ENCODE assay signal across 16 cellular contexts in genomic region chr7:75712517-75713361, GRCh38. TPM values are rescaled to one million over a fixed set of nuclear protein-coding genes. Genes with fewer than 3 reads are reported as not detected.
DNase-seq lines count a peak whose midpoint lies in the region; ATAC-seq and TF ChIP-seq lines count a peak whose summit lies in the region.
"Had no signal": no experiment of that assay in that cellular context is flagged by ENCODE, and none has a peak within 500 bp of the region (broad histone marks: within the 10 kb centered on the region; RNA-seq: fewer than 3 reads in every experiment).

No MANE protein-coding gene starts in this region.

- no peaks in the 10 kb centered on the region for H3K4me1 Mint-ChIP-seq in activated T-helper 17 cell treated with anti-CD3 and anti-CD28 coated beads, Interleukin-2, amount 50 U/mL, for 72 hours
- peaks cover 14 to 26% of the 10 kb centered on the region in 2 donors for H3K4me1 Mint-ChIP-seq in stimulated activated naive B cell treated with anti-CD40 and anti-IgM and Interleukin-4, amounts not matched to agents 10 μg/mL and 1 μg/mL and 100 μg/mL, for 72 hours
- peaks cover 30% of the 10 kb centered on the region for H3K4me1 Mint-ChIP-seq in CD14-positive monocyte

- H3K9me3 Mint-ChIP-seq in activated T-helper 17 cell treated with anti-CD3 and anti-CD28 coated beads, Interleukin-2, amount 50 U/mL, for 72 hours: peaks cover 7% of the 10 kb centered on the region
- peaks cover 7 to 16% of the 10 kb centered on the region in 2 donors for H3K9me3 Mint-ChIP-seq in stimulated activated naive B cell treated with anti-CD40 and anti-IgM and Interleukin-4, amounts not matched to agents 10 μg/mL and 1 μg/mL and 100 μg/mL, for 72 hours
- H3K9me3 Mint-ChIP-seq in CD14-positive monocyte: peaks cover 11 to 29% (median 27%) of the 10 kb centered on the region in 7 donors

- H3K36me3 ChIP-seq in HEK293 (ENCODE audit: control insufficient read depth in 2 of 2, insufficient read depth in 1 of 2, low read length in 2 of 2) (no peaks in the 10 kb centered on the region), left lung (no peaks in the 10 kb centered on the region)
- H3K36me3 ChIP-seq: ovary had no signal

- intact Hi-C loops in left lung (cut with DNase I) (no loop called here), CD14-positive monocyte (cut with micrococcal nuclease) (no loop called here)

- H3K36me3 Mint-ChIP-seq in activated T-helper 17 cell treated with anti-CD3 and anti-CD28 coated beads, Interleukin-2, amount 50 U/mL, for 72 hours (ENCODE audit: low read depth): no peaks in the 10 kb centered on the region
- H3K36me3 Mint-ChIP-seq in stimulated activated naive B cell treated with anti-CD40 and anti-IgM and Interleukin-4, amounts not matched to agents 10 μg/mL and 1 μg/mL and 100 μg/mL, for 72 hours: peaks cover 9 to 16% of the 10 kb centered on the region in 2 donors
- H3K36me3 Mint-ChIP-seq in CD14-positive monocyte: peaks cover 10 to 22% of the 10 kb centered on the region in 2 donors

- H3K4me1 ChIP-seq in HEK293 (ENCODE audit: control insufficient read depth, insufficient read depth, low read length) (no peaks in the 10 kb centered on the region), left lung (peaks cover 20 to 32% of the 10 kb centered on the region in 2 donors)

- no peak overlapping the region for H3K27ac Mint-ChIP-seq in activated T-helper 17 cell treated with anti-CD3 and anti-CD28 coated beads, Interleukin-2, amount 50 U/mL, for 72 hours
- peak overlapping the region; percentile 4 for H3K27ac Mint-ChIP-seq in stimulated activated naive B cell treated with anti-CD40 and anti-IgM and Interleukin-4, amounts not matched to agents 10 μg/mL and 1 μg/mL and 100 μg/mL, for 72 hours
- peak overlapping the region in 1 of 7 donors; percentile 26 for H3K27ac Mint-ChIP-seq in CD14-positive monocyte
- H3K27ac Mint-ChIP-seq: CD4-positive, alpha-beta T cell; stimulated activated memory B cell treated with anti-CD40 and anti-IgM and Interleukin-4, amounts not matched to agents 10 μg/mL and 1 μg/mL and 100 μg/mL, for 72 hours had no signal

- H3K27me3 ChIP-seq in left lung: no peaks in the 10 kb centered on the region
- H3K27me3 ChIP-seq: ovary had no signal

- DNase-seq in left lung: no peak
- no peak for DNase-seq in stimulated activated naive B cell treated with anti-CD40 and anti-IgM and Interleukin-4, amounts not matched to agents 10 μg/mL and 1 μg/mL and 100 μg/mL, for 72 hours
- DNase-seq in NCI-H2196 treated with DMSO at 0.1 percent for 48 hours (lab: John Stamatoyannopoulos, UW; ENCODE audit: unreplicated experiment): no peak
- no peak for DNase-seq in CD14-positive monocyte (ENCODE audit: low spot score)
- DNase-seq: amniotic stem cell; CD4-positive, alpha-beta T cell; NCI-H187; NCI-H774; ovary had no signal

- H3K27ac ChIP-seq in HEK293 (ENCODE audit: extremely low read depth, low read depth, low read length): no peak overlapping the region
- H3K27ac ChIP-seq in left lung: peak overlapping the region; percentile 10 to 88
- H3K27ac ChIP-seq: VCaP had no signal

- H3K9me3 ChIP-seq in HEK293 (ENCODE audit: control insufficient read depth, insufficient read depth, low read depth, low read length) (no peaks in the 10 kb centered on the region), left lung (peaks cover 0 to 22% of the 10 kb centered on the region in 2 donors)
- H3K9me3 ChIP-seq: ovary had no signal

- ATAC-seq in activated T-helper 17 cell treated with anti-CD3 and anti-CD28 coated beads, Interleukin-2, amount 50 U/mL, for 72 hours (replicated peaks): peak; percentile 89
- ATAC-seq in left lung: no peak
- peak in 1 of 2 donors; percentile 14 for ATAC-seq in stimulated activated naive B cell treated with anti-CD40 and anti-IgM and Interleukin-4, amounts not matched to agents 10 μg/mL and 1 μg/mL and 100 μg/mL, for 72 hours (replicated peaks)
- ATAC-seq in GM18907 (IDR thresholded peaks at IDR 0.05; ENCODE audit: unreplicated experiment): no peak
- ATAC-seq: stimulated activated memory B cell treated with anti-CD40 and anti-IgM and Interleukin-4, amounts not matched to agents 10 μg/mL and 1 μg/mL and 100 μg/mL, for 72 hours had no signal

- TF ChIP-seq CTCF in HEK293 (tag by site-specific recombination; IDR thresholded peaks at IDR 0.05) (no peak), left lung (IDR thresholded peaks at IDR 0.05) (no peak), CD14-positive monocyte (IDR thresholded peaks at IDR 0.05) (no peak)

- POLR2A ChIA-PET in HEK293 (lab: Yijun Ruan, JAX): no interaction called here

- CTCF ChIA-PET in HEK293 (lab: Yijun Ruan, JAX): interaction anchor here (0.6 to 1.1 kb wide), 5 partner anchors 8 to 592 kb away, joined by 3 to 5 read pairs (median 3); no protein-coding TSS in a partner anchor

- H3K4me3 ChIP-seq in HEK293 (ENCODE audit: low read depth, low read length): no peak overlapping the region
- H3K4me3 ChIP-seq in left lung: no peak overlapping the region
- H3K4me3 ChIP-seq: ovary had no signal

- H3K27me3 Mint-ChIP-seq in activated T-helper 17 cell treated with anti-CD3 and anti-CD28 coated beads, Interleukin-2, amount 50 U/mL, for 72 hours: no peaks in the 10 kb centered on the region
- H3K27me3 Mint-ChIP-seq in stimulated activated naive B cell treated with anti-CD40 and anti-IgM and Interleukin-4, amounts not matched to agents 10 μg/mL and 1 μg/mL and 100 μg/mL, for 72 hours: no peaks in the 10 kb centered on the region
- peaks cover 0 to 6% (median 0%) of the 10 kb centered on the region in 3 donors for H3K27me3 Mint-ChIP-seq in CD14-positive monocyte (ENCODE audit: low read depth in 3 of 3)
- H3K27me3 Mint-ChIP-seq: CD4-positive, alpha-beta T cell; stimulated activated memory B cell treated with anti-CD40 and anti-IgM and Interleukin-4, amounts not matched to agents 10 μg/mL and 1 μg/mL and 100 μg/mL, for 72 hours had no signal

- H3K4me3 Mint-ChIP-seq in activated T-helper 17 cell treated with anti-CD3 and anti-CD28 coated beads, Interleukin-2, amount 50 U/mL, for 72 hours: no peak overlapping the region
- H3K4me3 Mint-ChIP-seq in stimulated activated naive B cell treated with anti-CD40 and anti-IgM and Interleukin-4, amounts not matched to agents 10 μg/mL and 1 μg/mL and 100 μg/mL, for 72 hours: peak overlapping the region; percentile 2 to 7
- H3K4me3 Mint-ChIP-seq in CD14-positive monocyte: no peak overlapping the region
- H3K4me3 Mint-ChIP-seq: CD4-positive, alpha-beta T cell; stimulated activated memory B cell treated with anti-CD40 and anti-IgM and Interleukin-4, amounts not matched to agents 10 μg/mL and 1 μg/mL and 100 μg/mL, for 72 hours had no signal

TF ChIP-seq in HEK293, 187 proteins besides CTCF, POLR2A, EP300 and RAD21 (continues in another document):
- TF ChIP-seq ZNF366 (tag by site-specific recombination; conservative IDR thresholded peaks at IDR 0.05) (peak; percentile 84), ZFP69B (tag by site-specific recombination; IDR thresholded peaks at IDR 0.05) (no peak), PRDM1 (tag by site-specific recombination; IDR thresholded peaks at IDR 0.05) (peak; percentile 91), ZSCAN5A (tag by site-specific recombination; IDR thresholded peaks at IDR 0.05) (no peak), ZNF324 (tag by site-specific recombination; IDR thresholded peaks at IDR 0.05) (no peak), ZNF391 (tag by site-specific recombination; IDR thresholded peaks at IDR 0.05; ENCODE audit: borderline replicate concordance, low read depth) (no peak), ZNF785 (tag by site-specific recombination; IDR thresholded peaks at IDR 0.05) (no peak), ZNF24 (tag by site-specific recombination; IDR thresholded peaks at IDR 0.05) (peak; percentile 44; the same call in 1 of the 2 replicates), ZNF211 (tag by site-specific recombination; IDR thresholded peaks at IDR 0.05; ENCODE audit: low read depth) (no peak)
- TF ChIP-seq, protein P1, sequence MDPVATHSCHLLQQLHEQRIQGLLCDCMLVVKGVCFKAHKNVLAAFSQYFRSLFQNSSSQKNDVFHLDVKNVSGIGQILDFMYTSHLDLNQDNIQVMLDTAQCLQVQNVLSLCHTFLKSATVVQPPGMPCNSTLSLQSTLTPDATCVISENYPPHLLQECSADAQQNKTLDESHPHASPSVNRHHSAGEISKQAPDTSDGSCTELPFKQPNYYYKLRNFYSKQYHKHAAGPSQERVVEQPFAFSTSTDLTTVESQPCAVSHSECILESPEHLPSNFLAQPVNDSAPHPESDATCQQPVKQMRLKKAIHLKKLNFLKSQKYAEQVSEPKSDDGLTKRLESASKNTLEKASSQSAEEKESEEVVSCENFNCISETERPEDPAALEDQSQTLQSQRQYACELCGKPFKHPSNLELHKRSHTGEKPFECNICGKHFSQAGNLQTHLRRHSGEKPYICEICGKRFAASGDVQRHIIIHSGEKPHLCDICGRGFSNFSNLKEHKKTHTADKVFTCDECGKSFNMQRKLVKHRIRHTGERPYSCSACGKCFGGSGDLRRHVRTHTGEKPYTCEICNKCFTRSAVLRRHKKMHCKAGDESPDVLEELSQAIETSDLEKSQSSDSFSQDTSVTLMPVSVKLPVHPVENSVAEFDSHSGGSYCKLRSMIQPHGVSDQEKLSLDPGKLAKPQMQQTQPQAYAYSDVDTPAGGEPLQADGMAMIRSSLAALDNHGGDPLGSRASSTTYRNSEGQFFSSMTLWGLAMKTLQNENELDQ (tag by site-specific recombination; IDR thresholded peaks at IDR 0.05; ENCODE audit: low read depth): no peak

RNA-seq across cellular contexts. Expression of gene HIP1, which starts 26.0 kb away (rescaled TPM):
- 10 to 100 TPM in 1 of 2 donors, 1 to 10 TPM in 1; 9.8 to 13.0 TPM for total RNA-seq in activated T-helper 17 cell treated with anti-CD3 and anti-CD28 coated beads, Interleukin-2, amount 50 U/mL, for 72 hours
- 10 to 100 TPM; 83.8 to 84.2 TPM for total RNA-seq in left lung
- 1 to 10 TPM; 4.3 to 5.3 TPM for polyA plus RNA-seq in CD14-positive monocyte

RNA-seq across cellular contexts. Expression of gene CCL26, which starts 59.3 kb away (rescaled TPM):
- not detected for total RNA-seq in activated T-helper 17 cell treated with anti-CD3 and anti-CD28 coated beads, Interleukin-2, amount 50 U/mL, for 72 hours
- under 1 TPM in 1 of 2 donors, not detected in 1; 0.58 TPM for total RNA-seq in left lung
- not detected for polyA plus RNA-seq in CD14-positive monocyte
- total RNA-seq: CD4-positive, alpha-beta T cell; G401; liver had no signal

Comparison
In these comparisons a context has a peak if more than half of its experiments do, and no peak if none do; other contexts are left out.
1. H3K4me3 Mint-ChIP-seq: peak in stimulated activated naive B cell treated with anti-CD40 and anti-IgM and Interleukin-4, amounts not matched to agents 10 μg/mL and 1 μg/mL and 100 μg/mL, for 72 hours (2 of 2); none in activated T-helper 17 cell treated with anti-CD3 and anti-CD28 coated beads, Interleukin-2, amount 50 U/mL, for 72 hours (single experiment) and CD14-positive monocyte (0 of 2).
2. RNA of gene HIP1, which starts 26.0 kb away (total RNA-seq): 83.8 to 84.2 TPM in left lung; 9.8 to 13.0 TPM in activated T-helper 17 cell treated with anti-CD3 and anti-CD28 coated beads, Interleukin-2, amount 50 U/mL, for 72 hours; every median in the first group is over 4 times any median in the second.